1 cellular context compared by ENCODE assay signal in genomic region chr16:88915639-88916327, GRCh38.
TF ChIP-seq lines count a peak whose summit lies in the region.

No MANE protein-coding gene starts in this region.

TF ChIP-seq in K562, 482 proteins besides CTCF, POLR2A, EP300 and RAD21 (continued from another document):
- no peak for TF ChIP-seq TCF7L2 (IDR thresholded peaks at IDR 0.05; ENCODE audit: low read depth, low read length)
- 0 out of 2 replicates have a peak, but pooled peaks have one; percentile 46 for TF ChIP-seq NFRKB (IDR thresholded peaks at IDR 0.05; ENCODE audit: low read depth)
- TF ChIP-seq HCFC1 (IDR thresholded peaks at IDR 0.05; ENCODE audit: low read depth, low read length): no peak
- no peak for TF ChIP-seq NFIC (IDR thresholded peaks at IDR 0.05)
- TF ChIP-seq ZNF644 (tag; IDR thresholded peaks at IDR 0.05; ENCODE audit: low read depth): no peak
- no peak for TF ChIP-seq ZNF277 (CRISPR knock-in tag; IDR thresholded peaks at IDR 0.05; ENCODE audit: borderline replicate concordance)
- TF ChIP-seq ARNT (IDR thresholded peaks at IDR 0.05): no peak
- no peak for TF ChIP-seq RAD51 (IDR thresholded peaks at IDR 0.05; ENCODE audit: borderline replicate concordance, low read depth)
- TF ChIP-seq ZNF785 (CRISPR knock-in tag; IDR thresholded peaks at IDR 0.05): no peak
- TF ChIP-seq SMC3 (conservative IDR thresholded peaks at IDR 0.05; ENCODE audit: insufficient read depth, low read depth, low read length): no peak
- peak; percentile 56 for TF ChIP-seq PHF20 (IDR thresholded peaks at IDR 0.05; ENCODE audit: partially characterized antibody)
- TF ChIP-seq KLF1 (tag; IDR thresholded peaks at IDR 0.05): no peak
- no peak for TF ChIP-seq MEF2A (IDR thresholded peaks at IDR 0.05; ENCODE audit: control insufficient read depth, low read depth, low read length)
- TF ChIP-seq CUX1 (CRISPR knock-in tag; IDR thresholded peaks at IDR 0.05): no peak
- 0 out of 2 replicates have a peak, but pooled peaks have one; percentile 43 for TF ChIP-seq ARID2 (IDR thresholded peaks at IDR 0.05)
